Comparison of ENCODE assay signal across 29 cellular contexts in the genomic region with DNA sequence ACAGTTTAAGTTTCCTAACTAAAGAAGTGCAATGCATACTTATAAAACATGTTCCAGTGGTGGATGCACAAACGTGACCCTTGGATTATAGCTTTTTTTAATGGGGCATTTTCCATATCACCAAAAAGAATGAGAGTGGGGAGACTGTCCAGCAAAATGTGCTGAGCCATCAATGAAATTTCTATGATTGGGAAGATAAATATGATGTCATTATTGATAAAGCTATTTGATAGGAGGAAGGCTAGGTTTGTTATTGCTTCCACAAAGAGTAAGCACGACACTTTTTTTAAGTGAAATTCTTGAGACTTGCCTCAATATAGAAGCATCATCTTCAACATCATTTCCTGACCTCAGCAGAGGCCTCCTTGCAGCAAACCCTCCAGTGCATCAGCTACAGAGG.
"Had no signal": no experiment of that assay in that cellular context is flagged by ENCODE, and none has a peak within 500 bp of the region (broad histone marks: within the 10 kb centered on the region; RNA-seq: fewer than 3 reads in every experiment).

No MANE protein-coding gene starts in this region.

- H3K4me3 Mint-ChIP-seq: stimulated activated effector memory CD8-positive, alpha-beta T cell treated with anti-CD3 and anti-CD28 coated beads, Interleukin-12 subunit alpha, Interleukin-12 subunit beta, amount 100 ng/mL, for 72 hours; stimulated activated memory B cell treated with anti-CD40 and anti-IgM and Interleukin-4, amounts not matched to agents 10 μg/mL and 1 μg/mL and 100 μg/mL, for 72 hours; stimulated activated naive B cell treated with anti-CD40 and anti-IgM and Interleukin-4, amounts not matched to agents 10 μg/mL and 1 μg/mL and 100 μg/mL, for 72 hours; stimulated activated naive CD8-positive, alpha-beta T cell treated with anti-CD3 and anti-CD28 coated beads, Interleukin-15, amount 100 ng/mL, for 72 hours; stimulated activated naive CD8-positive, alpha-beta T cell treated with anti-CD3 and anti-CD28 coated beads, Interleukin-15, Interleukin-2, amounts not matched to agents 100 ng/mL and 50 ng/mL, for 24 hours; type B pancreatic cell had no signal

- H3K4me1 Mint-ChIP-seq: stimulated activated effector memory CD8-positive, alpha-beta T cell treated with anti-CD3 and anti-CD28 coated beads, Interleukin-12 subunit alpha, Interleukin-12 subunit beta, amount 100 ng/mL, for 72 hours; stimulated activated memory B cell treated with anti-CD40 and anti-IgM and Interleukin-4, amounts not matched to agents 10 μg/mL and 1 μg/mL and 100 μg/mL, for 72 hours; stimulated activated naive B cell treated with anti-CD40 and anti-IgM and Interleukin-4, amounts not matched to agents 10 μg/mL and 1 μg/mL and 100 μg/mL, for 72 hours; stimulated activated naive CD8-positive, alpha-beta T cell treated with anti-CD3 and anti-CD28 coated beads, Interleukin-15, amount 100 ng/mL, for 72 hours had no signal

- FAIRE-seq: urothelium cell line had no signal

- H3K9me3 Mint-ChIP-seq: stimulated activated memory B cell treated with anti-CD40 and anti-IgM and Interleukin-4, amounts not matched to agents 10 μg/mL and 1 μg/mL and 100 μg/mL, for 72 hours; stimulated activated naive CD8-positive, alpha-beta T cell treated with anti-CD3 and anti-CD28 coated beads, Interleukin-15, Interleukin-2, amounts not matched to agents 100 ng/mL and 50 ng/mL, for 24 hours; type B pancreatic cell had no signal

- H3K27me3 Mint-ChIP-seq: stimulated activated memory B cell treated with anti-CD40 and anti-IgM and Interleukin-4, amounts not matched to agents 10 μg/mL and 1 μg/mL and 100 μg/mL, for 72 hours; stimulated activated naive B cell treated with anti-CD40 and anti-IgM and Interleukin-4, amounts not matched to agents 10 μg/mL and 1 μg/mL and 100 μg/mL, for 72 hours; stimulated activated naive CD8-positive, alpha-beta T cell treated with anti-CD3 and anti-CD28 coated beads, Interleukin-15, Interleukin-2, amounts not matched to agents 100 ng/mL and 50 ng/mL, for 24 hours; type B pancreatic cell had no signal

- H3K4me1 ChIP-seq: stomach, suprapubic skin, testis, thyroid gland, tibial artery, tibial nerve, transverse colon, upper lobe of left lung, upper lobe of right lung, uterus, vagina had no signal

- H3K4me3 ChIP-seq: stomach, suprapubic skin, testis, thoracic aorta, thyroid gland, tibial artery, tibial nerve, transverse colon, upper lobe of left lung, upper lobe of right lung, uterus, vagina had no signal

- DNase-seq: stimulated activated CD4-positive, alpha-beta T cell treated with anti-CD3 and anti-CD28 coated beads, Interleukin-2, amount 100 ng/mL, for 48 hours; stimulated activated CD4-positive, alpha-beta T cell treated with anti-CD3 and anti-CD28 coated beads, Interleukin-4, amount 100 ng/mL, for 1 hour; stimulated activated CD4-positive, alpha-beta T cell treated with anti-CD3 and anti-CD28 coated beads, Interleukin-4, amount 100 ng/mL, for 24 hours; stimulated activated CD4-positive, alpha-beta T cell treated with anti-CD3 and anti-CD28 coated beads, Interleukin-4, amount 100 ng/mL, for 4 hours; stimulated activated CD8-positive, alpha-beta memory T cell treated with anti-CD3 and anti-CD28 coated beads, Interleukin-4, amount 100 ng/mL, for 48 hours; stimulated activated naive B cell treated with anti-CD40 and anti-IgM and Interleukin-4, amounts not matched to agents 10 μg/mL and 1 μg/mL and 100 μg/mL, for 72 hours; stimulated activated naive CD4-positive, alpha-beta T cell; stimulated activated naive CD4-positive, alpha-beta T cell treated with Interleukin-2 at 50 U/mL for 16 hours; stimulated activated naive CD8-positive, alpha-beta T cell treated with anti-CD3 and anti-CD28 coated beads, Interleukin-15, amount 100 ng/mL, for 72 hours; stimulated activated naive CD8-positive, alpha-beta T cell treated with anti-CD3 and anti-CD28 coated beads, Interleukin-15, Interleukin-2, amounts not matched to agents 100 U/mL and 50 U/mL, for 24 hours; stomach; substantia nigra; testis; thyroid gland; tibial artery; transverse colon; trophoblast cell; upper lobe of left lung; upper lobe of right lung; uterus had no signal

- H3K36me3 ChIP-seq: stomach, suprapubic skin, thoracic aorta, thyroid gland, tibial artery, tibial nerve, transverse colon, upper lobe of left lung, upper lobe of right lung, uterus, vagina had no signal

- H3K27ac ChIP-seq: stomach, suprapubic skin, testis, thoracic aorta, thyroid gland, tibial artery, tibial nerve, transverse colon, upper lobe of left lung, upper lobe of right lung, uterus, vagina had no signal

- H3K9me3 ChIP-seq: suprapubic skin, testis, thoracic aorta, thyroid gland, tibial artery, transverse colon, upper lobe of left lung, upper lobe of right lung, uterus, vagina had no signal

- ATAC-seq: stimulated activated effector memory CD8-positive, alpha-beta T cell treated with anti-CD3 and anti-CD28 coated beads, Interleukin-12 subunit alpha, Interleukin-12 subunit beta, amount 100 ng/mL, for 72 hours; stimulated activated memory B cell treated with anti-CD40 and anti-IgM and Interleukin-4, amounts not matched to agents 10 μg/mL and 1 μg/mL and 100 μg/mL, for 72 hours; stimulated activated naive B cell treated with anti-CD40 and anti-IgM and Interleukin-4, amounts not matched to agents 10 μg/mL and 1 μg/mL and 100 μg/mL, for 72 hours; stimulated activated naive CD8-positive, alpha-beta T cell treated with anti-CD3 and anti-CD28 coated beads, Interleukin-15, amount 100 ng/mL, for 72 hours; stimulated activated naive CD8-positive, alpha-beta T cell treated with anti-CD3 and anti-CD28 coated beads, Interleukin-15, Interleukin-2, amounts not matched to agents 100 U/mL and 50 U/mL, for 24 hours; upper lobe of right lung had no signal

- H3K27ac Mint-ChIP-seq: stimulated activated effector memory CD8-positive, alpha-beta T cell treated with anti-CD3 and anti-CD28 coated beads, Interleukin-12 subunit alpha, Interleukin-12 subunit beta, amount 100 ng/mL, for 72 hours; stimulated activated memory B cell treated with anti-CD40 and anti-IgM and Interleukin-4, amounts not matched to agents 10 μg/mL and 1 μg/mL and 100 μg/mL, for 72 hours; stimulated activated naive B cell treated with anti-CD40 and anti-IgM and Interleukin-4, amounts not matched to agents 10 μg/mL and 1 μg/mL and 100 μg/mL, for 72 hours; stimulated activated naive CD8-positive, alpha-beta T cell treated with anti-CD3 and anti-CD28 coated beads, Interleukin-15, amount 100 ng/mL, for 72 hours; stimulated activated naive CD8-positive, alpha-beta T cell treated with anti-CD3 and anti-CD28 coated beads, Interleukin-15, Interleukin-2, amounts not matched to agents 100 ng/mL and 50 ng/mL, for 24 hours; type B pancreatic cell had no signal

- H3K36me3 Mint-ChIP-seq: stimulated activated effector memory CD8-positive, alpha-beta T cell treated with anti-CD3 and anti-CD28 coated beads, Interleukin-12 subunit alpha, Interleukin-12 subunit beta, amount 100 ng/mL, for 72 hours; stimulated activated memory B cell treated with anti-CD40 and anti-IgM and Interleukin-4, amounts not matched to agents 10 μg/mL and 1 μg/mL and 100 μg/mL, for 72 hours; stimulated activated naive B cell treated with anti-CD40 and anti-IgM and Interleukin-4, amounts not matched to agents 10 μg/mL and 1 μg/mL and 100 μg/mL, for 72 hours; type B pancreatic cell had no signal

- H3K27me3 ChIP-seq: stomach, suprapubic skin, testis, thyroid gland, tibial artery, tibial nerve, transverse colon, upper lobe of left lung, upper lobe of right lung, uterus, vagina had no signal
